ENCODE assay signal across 8 cellular contexts in genomic region chr19:50896591-50897190, GRCh38. TPM values are rescaled to one million over a fixed set of nuclear protein-coding genes. Genes with fewer than 3 reads are reported as not detected.
A peak's percentile ranks its signal among the peaks of the same experiment; 100 is the strongest.
DNase-seq lines count a peak whose midpoint lies in the region; ATAC-seq and TF ChIP-seq lines count a peak whose summit lies in the region.

No MANE protein-coding gene starts in this region.

- POLR2A ChIA-PET in IMR-90 (lab: Charles Lee; ENCODE audit: unreplicated experiment) = no interaction called here

- H2AK9ac ChIP-seq in IMR-90 (replicated peaks; ENCODE audit: low read depth, low read length, poor library complexity) = no peak overlapping the region

- H4K91ac ChIP-seq in IMR-90 (ENCODE audit: insufficient read depth, low read depth, low read length) = no peak overlapping the region

- DNase-seq in activated T-cell treated with anti-CD3 and anti-CD28 coated beads for 48 hours (ENCODE audit: low read depth) = peak; percentile 12
- no peak for DNase-seq in activated T-cell treated with anti-CD3 and anti-CD28 coated beads, Interleukin-2, amount 50 U/mL, for 1 hour
- peak; percentile 65 for DNase-seq in IMR-90
- peak; percentile 60 to 89 (median 75) for DNase-seq in adrenal gland
- peak; percentile 84 for DNase-seq in stimulated activated naive B cell treated with anti-CD40 and anti-IgM and Interleukin-4, amounts not matched to agents 10 μg/mL and 1 μg/mL and 100 μg/mL, for 72 hours
- no peak for DNase-seq in NCI-H82 (lab: John Stamatoyannopoulos, UW)
- DNase-seq in suprapubic skin (ENCODE audit: low spot score in 2 of 2) = no peak

- CTCF ChIA-PET in IMR-90 (lab: Yijun Ruan, JAX) = no interaction called here

- H3K36me3 Mint-ChIP-seq in stimulated activated naive B cell treated with anti-CD40 and anti-IgM and Interleukin-4, amounts not matched to agents 10 μg/mL and 1 μg/mL and 100 μg/mL, for 72 hours = peaks cover 1 to 10% of the 10 kb centered on the region in 2 donors

- no peak overlapping the region for H3K4ac ChIP-seq in IMR-90 (ENCODE audit: low read depth, low read length)

- H3K79me1 ChIP-seq in IMR-90 (ENCODE audit: low read depth in 1 of 2, low read length in 2 of 2) = no peaks in the 10 kb centered on the region

- H3K4me1 Mint-ChIP-seq in stimulated activated naive B cell treated with anti-CD40 and anti-IgM and Interleukin-4, amounts not matched to agents 10 μg/mL and 1 μg/mL and 100 μg/mL, for 72 hours = peaks cover 29 to 59% of the 10 kb centered on the region in 2 donors

- 20% methylated on average over 2 of the region's 6 CpGs; no CpG with 5 or more reads in 1 of the 2 experiments for WGBS in IMR-90 (ENCODE audit: extremely low coverage in 2 of 2, insufficient read length in 1 of 2), 2 experiments
- 56 to 65% (median 58%) methylated on average over 6 of the region's 6 CpGs for WGBS in adrenal gland, 4 donors
- WGBS in suprapubic skin = 78% methylated on average over 6 of the region's 6 CpGs

- H2BK15ac ChIP-seq in IMR-90 (ENCODE audit: low read depth, low read length) = no peak overlapping the region

- H2BK20ac ChIP-seq in IMR-90 (ENCODE audit: low read depth, low read length) = no peak overlapping the region

- H2AFZ ChIP-seq in IMR-90 (replicated peaks; ENCODE audit: low read length, poor library complexity) = no peak overlapping the region

- H3K9me3 Mint-ChIP-seq in stimulated activated naive B cell treated with anti-CD40 and anti-IgM and Interleukin-4, amounts not matched to agents 10 μg/mL and 1 μg/mL and 100 μg/mL, for 72 hours = peaks cover 4 to 14% of the 10 kb centered on the region in 2 donors

- no peak overlapping the region for H2AK5ac ChIP-seq in IMR-90 (ENCODE audit: low read depth, low read length)

- no peak overlapping the region for H4K5ac ChIP-seq in IMR-90 (ENCODE audit: low read depth, low read length)

- dilution Hi-C loops in IMR-90 (cut with HindIII; ENCODE audit: low sequenced_read_pairs, unreplicated experiment) = no loop called here

- no peak for TF ChIP-seq EP300 in suprapubic skin (IDR thresholded peaks at IDR 0.05)

- H3K18ac ChIP-seq in IMR-90 (ENCODE audit: low read depth, low read length) = no peak overlapping the region

- in situ Hi-C loops in IMR-90 (cut with MboI; ENCODE audit: low sequenced_read_pairs) = no loop called here

- H3K27ac ChIP-seq in IMR-90 (ENCODE audit: insufficient read depth, low read length) (no peak overlapping the region), adrenal gland (peak overlapping the region in 2 of 5 donors; percentile 56 to 81), suprapubic skin (no peak overlapping the region)

- intact Hi-C loops in IMR-90 (cut with micrococcal nuclease) (no loop called here), adrenal gland (cut with DNase I) (no loop called here)

- ATAC-seq in GM21737 (IDR thresholded peaks at IDR 0.05; ENCODE audit: unreplicated experiment) (peak; percentile 75), IMR-90 (ENCODE audit: low read depth) (no peak)
- peak; percentile 98 for ATAC-seq in stimulated activated naive B cell treated with anti-CD40 and anti-IgM and Interleukin-4, amounts not matched to agents 10 μg/mL and 1 μg/mL and 100 μg/mL, for 72 hours (replicated peaks)

- H3K4me1 ChIP-seq in IMR-90 (ENCODE audit: control insufficient read depth, insufficient read depth, low read length) = no peaks in the 10 kb centered on the region
- H3K4me1 ChIP-seq in adrenal gland (replicated peaks in 1 of 2) = no peaks in the 10 kb centered on the region
- H3K4me1 ChIP-seq in suprapubic skin = no peaks in the 10 kb centered on the region

- no peak overlapping the region for H3K14ac ChIP-seq in IMR-90 (replicated peaks; ENCODE audit: low read depth, low read length)

- no peak for TF ChIP-seq CTCF in IMR-90 (conservative IDR thresholded peaks at IDR 0.05; ENCODE audit: low read depth, low read length)
- no peak for TF ChIP-seq CTCF in adrenal gland (IDR thresholded peaks at IDR 0.05)
- no peak for TF ChIP-seq CTCF in suprapubic skin (IDR thresholded peaks at IDR 0.05)

- H3K9ac ChIP-seq in IMR-90 (ENCODE audit: low read depth, low read length) = no peak overlapping the region

- H4K20me1 ChIP-seq in IMR-90 (ENCODE audit: insufficient read depth, low read length) = no peaks in the 10 kb centered on the region

- no peak overlapping the region for H2BK5ac ChIP-seq in IMR-90 (ENCODE audit: low read depth, low read length, poor library complexity, severe bottlenecking)

- H3K23ac ChIP-seq in IMR-90 (ENCODE audit: low read depth, low read length) = no peak overlapping the region

- no peak overlapping the region for H3K4me3 ChIP-seq in IMR-90 (ENCODE audit: insufficient read depth, low read depth, low read length)
- no peak overlapping the region for H3K4me3 ChIP-seq in adrenal gland
- no peak overlapping the region for H3K4me3 ChIP-seq in suprapubic skin

- no TSS peak for BruUV-seq in IMR-90 (replicated peaks; lab: Mats Ljungman, UMichigan)

- no peak overlapping the region for H3K56ac ChIP-seq in IMR-90 (ENCODE audit: extremely low read depth, insufficient read depth, low read length)

- no peak overlapping the region for H4K8ac ChIP-seq in IMR-90 (ENCODE audit: low read depth in 2 of 2, low read length in 2 of 2)

- no peak overlapping the region for H3K4me2 ChIP-seq in IMR-90 (ENCODE audit: low read depth, low read length)

- peak overlapping the region; percentile 95 for H3K27ac Mint-ChIP-seq in stimulated activated naive B cell treated with anti-CD40 and anti-IgM and Interleukin-4, amounts not matched to agents 10 μg/mL and 1 μg/mL and 100 μg/mL, for 72 hours

- TF ChIP-seq RAD21 in IMR-90 (IDR thresholded peaks at IDR 0.05; ENCODE audit: low read length) = no peak

- H3K27me3 ChIP-seq in IMR-90 (ENCODE audit: control insufficient read depth, insufficient read depth, low read length) (no peaks in the 10 kb centered on the region), adrenal gland (no peaks in the 10 kb centered on the region), suprapubic skin (peaks cover 15% of the 10 kb centered on the region)

- no peaks in the 10 kb centered on the region for H3K36me3 ChIP-seq in IMR-90 (ENCODE audit: control insufficient read depth, insufficient read depth, low read length)
- no peaks in the 10 kb centered on the region for H3K36me3 ChIP-seq in adrenal gland (replicated peaks in 1 of 2)
- no peaks in the 10 kb centered on the region for H3K36me3 ChIP-seq in suprapubic skin

- peaks cover 17 to 24% of the 10 kb centered on the region in 2 donors for H3K27me3 Mint-ChIP-seq in stimulated activated naive B cell treated with anti-CD40 and anti-IgM and Interleukin-4, amounts not matched to agents 10 μg/mL and 1 μg/mL and 100 μg/mL, for 72 hours

- H3K9me3 ChIP-seq in IMR-90 (ENCODE audit: control insufficient read depth, insufficient read depth, low read length) (no peaks in the 10 kb centered on the region), adrenal gland (replicated peaks in 1 of 3) (no peaks in the 10 kb centered on the region), suprapubic skin (no peaks in the 10 kb centered on the region)

- H3K4me3 Mint-ChIP-seq in stimulated activated naive B cell treated with anti-CD40 and anti-IgM and Interleukin-4, amounts not matched to agents 10 μg/mL and 1 μg/mL and 100 μg/mL, for 72 hours = peak overlapping the region; percentile 9 to 33

- TF ChIP-seq POLR2A in IMR-90 (IDR thresholded peaks at IDR 0.05; ENCODE audit: low read depth, low read length) (no peak), adrenal gland (IDR thresholded peaks at IDR 0.05) (no peak), suprapubic skin (IDR thresholded peaks at IDR 0.05) (no peak)

- no peaks in the 10 kb centered on the region for H3K9me1 ChIP-seq in IMR-90 (ENCODE audit: insufficient read depth, low read length)

- no peak overlapping the region for H2BK120ac ChIP-seq in IMR-90 (ENCODE audit: low read depth, low read length)

TF ChIP-seq in IMR-90, 13 proteins besides CTCF, POLR2A, EP300 and RAD21 (continues in another document):
- TF ChIP-seq USF2 (IDR thresholded peaks at IDR 0.05; ENCODE audit: low read depth, low read length) = peak; percentile 75
- no peak for TF ChIP-seq BHLHE40 (IDR thresholded peaks at IDR 0.05; ENCODE audit: low read depth, low read length)

RNA-seq across cellular contexts. Expression of gene KLK4, which starts 14.5 kb away (rescaled TPM):
- total RNA-seq in IMR-90 (2012; rRNA removed) = not detected in 2 replicates
- not detected in 2 replicates for polyA plus RNA-seq in IMR-90 (2012; rRNA removed)
- polyA plus RNA-seq in IMR-90 (2012; cell fraction: cytosol; rRNA removed) = not detected in 2 replicates
- polyA plus RNA-seq in IMR-90 (2012; cell fraction: nucleus; rRNA removed; ENCODE audit: low replicate concordance) = not detected in 2 replicates
- 10 to 100 TPM in 1 of 8 donors, 1 to 10 TPM in 3, under 1 TPM in 1, not detected in 3; 0.28 to 10.2 (median 2.2) TPM for total RNA-seq in adrenal gland
- polyA plus RNA-seq in adrenal gland = 10 to 100 TPM in 2 of 3 donors, under 1 TPM in 1; 0.42 to 16.8 (median 10.9) TPM
- 1 to 10 TPM in 1 of 4 donors, under 1 TPM in 1, not detected in 2; 0.83 to 1.6 TPM for total RNA-seq in suprapubic skin

RNA-seq across cellular contexts. Expression of gene KLK2, which starts 23.5 kb away (rescaled TPM):
- total RNA-seq in IMR-90 (2012; rRNA removed) (not detected in 2 replicates), adrenal gland (under 1 TPM in 1 of 8 donors, not detected in 7; 0.61 TPM), suprapubic skin (not detected)
- polyA plus RNA-seq in IMR-90 (2012; rRNA removed) (not detected in 2 replicates), adrenal gland (under 1 TPM in 1 of 3 donors, not detected in 2; 0.20 TPM)
- 0.12 TPM in 1 of 2 replicates, not detected in the other for polyA plus RNA-seq in IMR-90 (2012; cell fraction: cytosol; rRNA removed)
- polyA plus RNA-seq in IMR-90 (2012; cell fraction: nucleus; rRNA removed; ENCODE audit: low replicate concordance) = 0.19 TPM in 1 of 2 replicates, not detected in the other

RNA-seq across cellular contexts. Expression of gene KLK3, which starts 42.0 kb away (rescaled TPM):
- not detected in 2 replicates for total RNA-seq in IMR-90 (2012; rRNA removed)
- polyA plus RNA-seq in IMR-90 (2012; rRNA removed) = not detected in 2 replicates
- polyA plus RNA-seq in IMR-90 (2012; cell fraction: cytosol; rRNA removed) = not detected in 2 replicates
- polyA plus RNA-seq in IMR-90 (2012; cell fraction: nucleus; rRNA removed; ENCODE audit: low replicate concordance) = not detected in 2 replicates
- total RNA-seq in adrenal gland = 1 to 10 TPM in 2 of 8 donors, under 1 TPM in 2, not detected in 4; 0.31 to 4.8 (median 2.5) TPM
- 10 to 100 TPM in 1 of 3 donors, 1 to 10 TPM in 1, under 1 TPM in 1; 0.35 to 26.0 (median 1.3) TPM for polyA plus RNA-seq in adrenal gland
- total RNA-seq in suprapubic skin = 1 to 10 TPM in 1 of 4 donors, under 1 TPM in 3; 0.24 to 1.9 (median 0.67) TPM

RNA-seq across cellular contexts. Expression of gene KLK5, which starts 56.1 kb away (rescaled TPM):
- total RNA-seq in IMR-90 (2012; rRNA removed) (not detected in 2 replicates), adrenal gland (not detected), suprapubic skin (100 to 1,000 TPM in 3 of 4 donors, 10 to 100 TPM in 1; 40.3 to 299 (median 177) TPM)
- polyA plus RNA-seq in IMR-90 (2012; rRNA removed) (not detected in 2 replicates), adrenal gland (not detected)
- not detected in 2 replicates for polyA plus RNA-seq in IMR-90 (2012; cell fraction: cytosol; rRNA removed)
- not detected in 2 replicates for polyA plus RNA-seq in IMR-90 (2012; cell fraction: nucleus; rRNA removed; ENCODE audit: low replicate concordance)

Comparison
In these comparisons a context has a peak if more than half of its experiments do, and no peak if none do; other contexts are left out.
1. DNase-seq: peak in activated T-cell treated with anti-CD3 and anti-CD28 coated beads for 48 hours (single experiment), IMR-90 (single experiment), adrenal gland (7 of 7) and stimulated activated naive B cell treated with anti-CD40 and anti-IgM and Interleukin-4, amounts not matched to agents 10 μg/mL and 1 μg/mL and 100 μg/mL, for 72 hours (single experiment); none in activated T-cell treated with anti-CD3 and anti-CD28 coated beads, Interleukin-2, amount 50 U/mL, for 1 hour (single experiment), NCI-H82 (single experiment) and suprapubic skin (0 of 2).